In genomic region chr3:111715911-111716523, GRCh38 we compare ENCODE assay signal across 8 cellular contexts.
DNase-seq lines count a peak whose midpoint lies in the region; TF ChIP-seq lines count a peak whose summit lies in the region.
"Had no signal": no experiment of that assay in that cellular context is flagged by ENCODE, and none has a peak within 500 bp of the region (broad histone marks: within the 10 kb centered on the region; RNA-seq: fewer than 3 reads in every experiment).

No MANE protein-coding gene starts in this region.

- H3K27ac ChIP-seq in HEK293 (ENCODE audit: extremely low read depth, low read depth, low read length): no peak overlapping the region

- H3K4me1 ChIP-seq in HEK293 (ENCODE audit: control insufficient read depth, insufficient read depth, low read length): no peaks in the 10 kb centered on the region

- H3K36me3 ChIP-seq in HEK293 (ENCODE audit: control insufficient read depth in 2 of 2, insufficient read depth in 1 of 2, low read length in 2 of 2): peaks cover 0 to 6% of the 10 kb centered on the region in 2 experiments; a peak in 1 of 3 replicates

- CTCF ChIA-PET in HEK293 (lab: Yijun Ruan, JAX): interaction anchor here (0.6 to 8.0 kb wide), 35 partner anchors 8 to 880 kb away, joined by 3 to 107 read pairs (median 5); no protein-coding TSS in a partner anchor

- H3K27ac Mint-ChIP-seq in nephron progenitor cell: no peak overlapping the region
- H3K27ac Mint-ChIP-seq: activated B cell treated with CpG ODN at 0.5 μM for 24 hours had no signal

- POLR2A ChIA-PET in HEK293 (lab: Yijun Ruan, JAX): interaction anchor here (0.6 kb wide), 1 partner anchor 146 kb away, joined by 3 read pairs; no protein-coding TSS in a partner anchor

- no peaks in the 10 kb centered on the region for H3K9me3 Mint-ChIP-seq in nephron progenitor cell
- H3K9me3 Mint-ChIP-seq: activated B cell treated with CpG ODN at 0.5 μM for 24 hours had no signal

- TF ChIP-seq CTCF in HEK293 (tag by site-specific recombination; IDR thresholded peaks at IDR 0.05) (peak; percentile 12; the same call in 1 of the 2 replicates), nephron progenitor cell (IDR thresholded peaks at IDR 0.05) (peak; percentile 46)

- H3K4me3 ChIP-seq in HEK293 (ENCODE audit: low read depth, low read length): no peak overlapping the region

- no peaks in the 10 kb centered on the region for H3K27me3 Mint-ChIP-seq in nephron progenitor cell (ENCODE audit: low read depth, poor library complexity)
- H3K27me3 Mint-ChIP-seq: activated B cell treated with CpG ODN at 0.5 μM for 24 hours had no signal

- DNase-seq in EH (ENCODE audit: low read depth): peak; percentile 76
- DNase-seq in T follicular helper cell (ENCODE audit: low read depth): peak; percentile 3
- DNase-seq in dedifferentiated amniotic fluid mesenchymal stem cell (ENCODE audit: extremely low spot score): peak; percentile 59
- peak; percentile 58 for DNase-seq in nephron progenitor cell
- DNase-seq in GF-D8 (lab: John Stamatoyannopoulos, UW): no peak
- DNase-seq in NCI-H1930 (lab: John Stamatoyannopoulos, UW): no peak
- DNase-seq: activated B cell treated with CpG ODN at 0.5 μM for 24 hours had no signal

- H3K36me3 Mint-ChIP-seq in nephron progenitor cell (ENCODE audit: low read depth): peaks cover 11% of the 10 kb centered on the region

- H3K4me1 Mint-ChIP-seq in nephron progenitor cell: peaks cover 25% of the 10 kb centered on the region

- no peaks in the 10 kb centered on the region for H3K9me3 ChIP-seq in HEK293 (ENCODE audit: control insufficient read depth, insufficient read depth, low read depth, low read length)

- H3K4me3 Mint-ChIP-seq in nephron progenitor cell: no peak overlapping the region
- H3K4me3 Mint-ChIP-seq: activated B cell treated with CpG ODN at 0.5 μM for 24 hours had no signal

TF ChIP-seq in HEK293, 187 proteins besides CTCF, POLR2A, EP300 and RAD21:
- TF ChIP-seq ZNF266 (tag by site-specific recombination; IDR thresholded peaks at IDR 0.05; ENCODE audit: low read depth): no peak
- TF ChIP-seq ZNF596 (tag by site-specific recombination; IDR thresholded peaks at IDR 0.05): no peak
- TF ChIP-seq, protein P1, sequence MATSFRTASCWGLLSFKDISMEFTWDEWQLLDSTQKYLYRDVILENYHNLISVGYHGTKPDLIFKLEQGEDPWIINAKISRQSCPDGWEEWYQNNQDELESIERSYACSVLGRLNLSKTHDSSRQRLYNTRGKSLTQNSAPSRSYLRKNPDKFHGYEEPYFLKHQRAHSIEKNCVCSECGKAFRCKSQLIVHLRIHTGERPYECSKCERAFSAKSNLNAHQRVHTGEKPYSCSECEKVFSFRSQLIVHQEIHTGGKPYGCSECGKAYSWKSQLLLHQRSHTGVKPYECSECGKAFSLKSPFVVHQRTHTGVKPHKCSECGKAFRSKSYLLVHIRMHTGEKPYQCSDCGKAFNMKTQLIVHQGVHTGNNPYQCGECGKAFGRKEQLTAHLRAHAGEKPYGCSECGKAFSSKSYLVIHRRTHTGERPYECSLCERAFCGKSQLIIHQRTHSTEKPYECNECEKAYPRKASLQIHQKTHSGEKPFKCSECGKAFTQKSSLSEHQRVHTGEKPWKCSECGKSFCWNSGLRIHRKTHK (tag by site-specific recombination; IDR thresholded peaks at IDR 0.05): no peak
- TF ChIP-seq ZBTB48 (tag by site-specific recombination; IDR thresholded peaks at IDR 0.05): peak; percentile 80
- TF ChIP-seq, protein P2, sequence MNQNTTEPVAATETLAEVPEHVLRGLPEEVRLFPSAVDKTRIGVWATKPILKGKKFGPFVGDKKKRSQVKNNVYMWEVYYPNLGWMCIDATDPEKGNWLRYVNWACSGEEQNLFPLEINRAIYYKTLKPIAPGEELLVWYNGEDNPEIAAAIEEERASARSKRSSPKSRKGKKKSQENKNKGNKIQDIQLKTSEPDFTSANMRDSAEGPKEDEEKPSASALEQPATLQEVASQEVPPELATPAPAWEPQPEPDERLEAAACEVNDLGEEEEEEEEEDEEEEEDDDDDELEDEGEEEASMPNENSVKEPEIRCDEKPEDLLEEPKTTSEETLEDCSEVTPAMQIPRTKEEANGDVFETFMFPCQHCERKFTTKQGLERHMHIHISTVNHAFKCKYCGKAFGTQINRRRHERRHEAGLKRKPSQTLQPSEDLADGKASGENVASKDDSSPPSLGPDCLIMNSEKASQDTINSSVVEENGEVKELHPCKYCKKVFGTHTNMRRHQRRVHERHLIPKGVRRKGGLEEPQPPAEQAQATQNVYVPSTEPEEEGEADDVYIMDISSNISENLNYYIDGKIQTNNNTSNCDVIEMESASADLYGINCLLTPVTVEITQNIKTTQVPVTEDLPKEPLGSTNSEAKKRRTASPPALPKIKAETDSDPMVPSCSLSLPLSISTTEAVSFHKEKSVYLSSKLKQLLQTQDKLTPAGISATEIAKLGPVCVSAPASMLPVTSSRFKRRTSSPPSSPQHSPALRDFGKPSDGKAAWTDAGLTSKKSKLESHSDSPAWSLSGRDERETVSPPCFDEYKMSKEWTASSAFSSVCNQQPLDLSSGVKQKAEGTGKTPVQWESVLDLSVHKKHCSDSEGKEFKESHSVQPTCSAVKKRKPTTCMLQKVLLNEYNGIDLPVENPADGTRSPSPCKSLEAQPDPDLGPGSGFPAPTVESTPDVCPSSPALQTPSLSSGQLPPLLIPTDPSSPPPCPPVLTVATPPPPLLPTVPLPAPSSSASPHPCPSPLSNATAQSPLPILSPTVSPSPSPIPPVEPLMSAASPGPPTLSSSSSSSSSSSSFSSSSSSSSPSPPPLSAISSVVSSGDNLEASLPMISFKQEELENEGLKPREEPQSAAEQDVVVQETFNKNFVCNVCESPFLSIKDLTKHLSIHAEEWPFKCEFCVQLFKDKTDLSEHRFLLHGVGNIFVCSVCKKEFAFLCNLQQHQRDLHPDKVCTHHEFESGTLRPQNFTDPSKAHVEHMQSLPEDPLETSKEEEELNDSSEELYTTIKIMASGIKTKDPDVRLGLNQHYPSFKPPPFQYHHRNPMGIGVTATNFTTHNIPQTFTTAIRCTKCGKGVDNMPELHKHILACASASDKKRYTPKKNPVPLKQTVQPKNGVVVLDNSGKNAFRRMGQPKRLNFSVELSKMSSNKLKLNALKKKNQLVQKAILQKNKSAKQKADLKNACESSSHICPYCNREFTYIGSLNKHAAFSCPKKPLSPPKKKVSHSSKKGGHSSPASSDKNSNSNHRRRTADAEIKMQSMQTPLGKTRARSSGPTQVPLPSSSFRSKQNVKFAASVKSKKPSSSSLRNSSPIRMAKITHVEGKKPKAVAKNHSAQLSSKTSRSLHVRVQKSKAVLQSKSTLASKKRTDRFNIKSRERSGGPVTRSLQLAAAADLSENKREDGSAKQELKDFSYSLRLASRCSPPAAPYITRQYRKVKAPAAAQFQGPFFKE (tag by site-specific recombination; IDR thresholded peaks at IDR 0.05; ENCODE audit: borderline replicate concordance): no peak
- no peak for TF ChIP-seq ZBTB17 (tag by site-specific recombination; IDR thresholded peaks at IDR 0.05)
- no peak for TF ChIP-seq ZNF521 (tag by site-specific recombination; IDR thresholded peaks at IDR 0.05)

Comparison
In these comparisons a context has a peak if more than half of its experiments do, and no peak if none do; other contexts are left out.
1. DNase-seq: peak in EH (single experiment), T follicular helper cell (single experiment), dedifferentiated amniotic fluid mesenchymal stem cell (single experiment) and nephron progenitor cell (single experiment); none in GF-D8 (single experiment) and NCI-H1930 (0 of 2).